10 cellular contexts compared by ENCODE assay signal in the genomic region with DNA sequence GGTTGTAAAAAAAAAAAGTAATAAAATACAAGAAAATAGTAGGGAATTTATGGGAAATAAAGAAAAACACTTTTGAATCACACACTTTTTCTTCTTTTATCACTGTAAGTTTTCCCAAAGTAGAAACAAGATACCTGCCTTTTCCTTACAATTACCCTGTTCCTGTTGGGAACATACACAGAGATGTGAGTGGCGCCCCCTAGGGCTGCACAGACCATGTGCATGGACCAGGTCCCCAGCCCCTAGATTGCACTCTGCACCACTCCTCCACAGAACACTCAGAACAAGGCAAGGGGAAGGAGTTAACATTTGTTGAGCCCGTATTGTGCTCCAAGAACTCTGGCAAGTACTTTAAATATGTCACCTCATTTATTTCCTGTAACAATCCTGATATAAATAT.
DNase-seq lines count a peak whose midpoint lies in the region; ATAC-seq and TF ChIP-seq lines count a peak whose summit lies in the region.
"Had no signal": no experiment of that assay in that cellular context is flagged by ENCODE, and none has a peak within 500 bp of the region (broad histone marks: within the 10 kb centered on the region; RNA-seq: fewer than 3 reads in every experiment).

No MANE protein-coding gene starts in this region.

- H3K4me3 Mint-ChIP-seq in MCF 10A (ENCODE audit: unreplicated experiment), result no peak overlapping the region

- no peak overlapping the region for H3K4me3 ChIP-seq in breast epithelium
- H3K4me3 ChIP-seq: upper lobe of left lung had no signal

- no peaks in the 10 kb centered on the region for H3K36me3 ChIP-seq in breast epithelium
- H3K36me3 ChIP-seq: upper lobe of left lung had no signal

- BruUV-seq in MCF 10A (replicated peaks; lab: Mats Ljungman, UMichigan), result no TSS peak

- in situ Hi-C loops in SK-MEL-5 (cut with HindIII; ENCODE audit: low pct_unique_long_range_greater_than_20kb, low sequenced_read_pairs), result no loop called here

- DNase-seq in MCF 10A (ENCODE audit: unreplicated experiment) (peak; percentile 16), breast epithelium (ENCODE audit: low spot score in 2 of 2) (no peak), SK-MEL-5 (ENCODE audit: low read depth, low spot score) (peak; percentile 44), left cardiac atrium (peak; percentile 42), NCI-H1092 (lab: John Stamatoyannopoulos, UW) (no peak), cerebellar nuclear complex (lab: John Stamatoyannopoulos, UW) (no peak)
- DNase-seq: GF-D8 had no signal

- no peaks in the 10 kb centered on the region for H3K9me3 Mint-ChIP-seq in MCF 10A (ENCODE audit: unreplicated experiment)

- POLR2A ChIA-PET in MCF 10A (lab: Yijun Ruan, JAX), result no interaction called here

- ATAC-seq in left cardiac atrium, result no peak
- no peak for ATAC-seq in GM18867 (IDR thresholded peaks at IDR 0.05; ENCODE audit: unreplicated experiment)
- no peak for ATAC-seq in GM19324 (IDR thresholded peaks at IDR 0.05; ENCODE audit: low FRiP score, unreplicated experiment)

- H3K4me1 ChIP-seq in breast epithelium, result no peaks in the 10 kb centered on the region
- H3K4me1 ChIP-seq: upper lobe of left lung had no signal

- intact Hi-C loops in MCF 10A (cut with micrococcal nuclease) (no loop called here), breast epithelium (cut with DNase I; ENCODE audit: low total_unique reads) (loop anchor here (10.0 kb wide), 1 partner anchor 1909 kb away; no protein-coding TSS in a partner anchor), left cardiac atrium (cut with DNase I) (no loop called here)

- no peaks in the 10 kb centered on the region for H3K9me3 ChIP-seq in breast epithelium
- H3K9me3 ChIP-seq: upper lobe of left lung had no signal

- H3K27ac Mint-ChIP-seq in MCF 10A (ENCODE audit: low read depth, unreplicated experiment), result no peak overlapping the region

- TF ChIP-seq CTCF in MCF 10A (IDR thresholded peaks at IDR 0.05; ENCODE audit: unreplicated experiment), result peak; percentile 22
- no peak for TF ChIP-seq CTCF in breast epithelium (IDR thresholded peaks at IDR 0.05)

- H3K27me3 ChIP-seq in breast epithelium, result no peaks in the 10 kb centered on the region
- H3K27me3 ChIP-seq: upper lobe of left lung had no signal

- H3K4me1 Mint-ChIP-seq in MCF 10A (ENCODE audit: insufficient read depth, unreplicated experiment), result peaks cover 7% of the 10 kb centered on the region

- CTCF ChIA-PET in MCF 10A (lab: Yijun Ruan, JAX), result no interaction called here

- H3K27ac ChIP-seq in breast epithelium, result no peak overlapping the region
- H3K27ac ChIP-seq: upper lobe of left lung had no signal

- no peak for TF ChIP-seq POLR2A in breast epithelium (IDR thresholded peaks at IDR 0.05)

- H3K36me3 Mint-ChIP-seq in MCF 10A (ENCODE audit: insufficient read depth, unreplicated experiment), result no peaks in the 10 kb centered on the region

- H3K27me3 Mint-ChIP-seq in MCF 10A (ENCODE audit: insufficient read depth, unreplicated experiment), result no peaks in the 10 kb centered on the region

Comparison
In these comparisons a context has a peak if more than half of its experiments do, and no peak if none do; other contexts are left out.
1. DNase-seq: peak in MCF 10A (single experiment), SK-MEL-5 (single experiment) and left cardiac atrium (single experiment); none in breast epithelium (0 of 2), NCI-H1092 (single experiment) and cerebellar nuclear complex (0 of 2).